In the genomic region with DNA sequence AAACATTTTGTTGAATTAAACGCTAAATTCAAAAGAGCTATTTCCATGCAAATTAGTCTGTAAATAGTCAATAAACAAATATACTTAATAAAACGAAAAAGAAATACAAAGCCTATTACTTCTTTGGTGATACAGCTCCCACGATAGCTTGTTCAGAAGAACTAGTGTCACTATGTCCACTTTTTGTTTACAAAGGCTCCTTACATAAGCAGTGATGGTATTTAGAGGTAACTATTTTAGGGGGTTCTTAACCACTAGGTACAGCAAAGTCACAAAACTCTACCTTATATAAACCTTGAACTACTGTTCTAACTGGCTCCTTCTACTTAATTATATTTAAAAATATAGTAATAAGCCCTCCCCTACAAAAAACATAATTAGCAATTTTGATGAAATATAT, we compare ENCODE assay signal across 18 cellular contexts. TPM values are rescaled to one million over a fixed set of nuclear protein-coding genes. Genes with fewer than 3 reads are reported as not detected.
DNase-seq lines count a peak whose midpoint lies in the region; ATAC-seq, FAIRE-seq and TF ChIP-seq lines count a peak whose summit lies in the region.
"Had no signal": no experiment of that assay in that cellular context is flagged by ENCODE, and none has a peak within 500 bp of the region (broad histone marks: within the 10 kb centered on the region; RNA-seq: fewer than 3 reads in every experiment).

No MANE protein-coding gene starts in this region.

- H3K27ac ChIP-seq in A549 = no peak overlapping the region
- H3K27ac ChIP-seq in MM.1S (ENCODE audit: low read length) = peak overlapping the region; percentile 84; the same call in 1 of the 2 replicates

- no peak overlapping the region for H3K4me3 Mint-ChIP-seq in progenitor cell of endocrine pancreas (ENCODE audit: low read depth)
- no peak overlapping the region for H3K4me3 Mint-ChIP-seq in activated naive CD4-positive, alpha-beta T cell treated with anti-CD3 and anti-CD28 coated beads for 36 hours
- H3K4me3 Mint-ChIP-seq: CD4-positive, CD25-positive, alpha-beta regulatory T cell; CD8-positive, alpha-beta memory T cell had no signal

- CTCF ChIA-PET in A549 (lab: Yijun Ruan, JAX) = interaction anchor here (1.4 kb wide), 2 partner anchors 11 to 419 kb away, joined by 3 to 5 read pairs; no protein-coding TSS in a partner anchor
- CTCF ChIA-PET in activated naive CD4-positive, alpha-beta T cell treated with anti-CD3 and anti-CD28 coated beads for 36 hours (lab: Charles Lee) = interaction anchor here (0.6 kb wide), 1 partner anchor 38 kb away, joined by 3 read pairs; no protein-coding TSS in a partner anchor

- no peaks in the 10 kb centered on the region for H3K27me3 Mint-ChIP-seq in progenitor cell of endocrine pancreas
- no peaks in the 10 kb centered on the region for H3K27me3 Mint-ChIP-seq in activated naive CD4-positive, alpha-beta T cell treated with anti-CD3 and anti-CD28 coated beads for 36 hours (ENCODE audit: low read depth)
- H3K27me3 Mint-ChIP-seq: CD4-positive, CD25-positive, alpha-beta regulatory T cell; CD8-positive, alpha-beta memory T cell had no signal

- H3K4me3 ChIP-seq in A549 = no peak overlapping the region
- peak overlapping the region; percentile 18; the same call in 1 of the 2 replicates for H3K4me3 ChIP-seq in MM.1S (ENCODE audit: low read length)

- no peak for TF ChIP-seq RAD21 in A549 (conservative IDR thresholded peaks at IDR 0.05 in 1 of 2, IDR thresholded peaks at IDR 0.05 in 1 of 2)

- no peaks in the 10 kb centered on the region for H3K9me2 ChIP-seq in MM.1S (replicated peaks; ENCODE audit: insufficient read depth, low read length)

- H3K4me2 ChIP-seq in A549 (peak overlapping the region; percentile 13; the same call in 1 of the 3 replicates), MM.1S (ENCODE audit: low read depth, low read length) (peak overlapping the region; percentile 63)

- H4K20me1 ChIP-seq in MM.1S (ENCODE audit: insufficient read depth, low read length) = no peaks in the 10 kb centered on the region

- TF ChIP-seq EP300 in A549 (IDR thresholded peaks at IDR 0.05) = no peak

- peaks cover 11% of the 10 kb centered on the region for H3K36me3 Mint-ChIP-seq in progenitor cell of endocrine pancreas (ENCODE audit: insufficient read depth)
- peaks cover 14% of the 10 kb centered on the region for H3K36me3 Mint-ChIP-seq in activated naive CD4-positive, alpha-beta T cell treated with anti-CD3 and anti-CD28 coated beads for 36 hours (ENCODE audit: low read depth)

- H3K9me3 ChIP-seq in A549 (no peaks in the 10 kb centered on the region), MM.1S (replicated peaks; ENCODE audit: insufficient read depth, low read length) (no peaks in the 10 kb centered on the region)
- H3K9me3 ChIP-seq: BE2C had no signal

- 64% methylated on average over 3 of the region's 3 CpGs for WGBS in A549 (ENCODE audit: missing lambda C conversion rate)

- POLR2A ChIA-PET in A549 (lab: Yijun Ruan, JAX) = no interaction called here

- H3K4me1 Mint-ChIP-seq in progenitor cell of endocrine pancreas (ENCODE audit: low read depth) = peaks cover 32% of the 10 kb centered on the region
- no peaks in the 10 kb centered on the region for H3K4me1 Mint-ChIP-seq in activated naive CD4-positive, alpha-beta T cell treated with anti-CD3 and anti-CD28 coated beads for 36 hours (ENCODE audit: low read depth)
- H3K4me1 Mint-ChIP-seq: CD8-positive, alpha-beta memory T cell had no signal

- H3F3A ChIP-seq in MM.1S (ENCODE audit: insufficient read depth, low read length) = peaks cover 42% of the 10 kb centered on the region

- FAIRE-seq in A549 (lab: Jason Lieb, UNC) = no peak
- FAIRE-seq: GM12892 had no signal

- no peaks in the 10 kb centered on the region for H3K27me3 ChIP-seq in MM.1S (replicated peaks; ENCODE audit: insufficient read depth, low read length)
- H3K27me3 ChIP-seq: BE2C had no signal

- TF ChIP-seq CTCF in A549 (IDR thresholded peaks at IDR 0.05) = no peak
- no peak for TF ChIP-seq CTCF in MM.1S (IDR thresholded peaks at IDR 0.05; ENCODE audit: low read length)
- no peak for TF ChIP-seq CTCF in progenitor cell of endocrine pancreas (IDR thresholded peaks at IDR 0.05; ENCODE audit: unreplicated experiment)

- TF ChIP-seq POLR2A in A549 (IDR thresholded peaks at IDR 0.05; ENCODE audit: low read length) = no peak

- no peak overlapping the region for H3K9ac ChIP-seq in MM.1S (ENCODE audit: low read length)

- peak overlapping the region; percentile 93 for H3K27ac Mint-ChIP-seq in progenitor cell of endocrine pancreas
- H3K27ac Mint-ChIP-seq in activated naive CD4-positive, alpha-beta T cell treated with anti-CD3 and anti-CD28 coated beads for 36 hours = no peak overlapping the region
- H3K27ac Mint-ChIP-seq: CD4-positive, CD25-positive, alpha-beta regulatory T cell had no signal

- intact Hi-C loops in activated naive CD4-positive, alpha-beta T cell treated with anti-CD3 and anti-CD28 coated beads for 36 hours (cut with micrococcal nuclease) = no loop called here

- DNase-seq in A549 (ENCODE audit: low read depth in 1 of 2, low spot score in 1 of 2) = no peak
- DNase-seq in MM.1S = no peak
- DNase-seq in left lobe of liver (ENCODE audit: low spot score) = no peak
- DNase-seq in progenitor cell of endocrine pancreas (ENCODE audit: low spot score, unreplicated experiment) = no peak
- DNase-seq in activated naive CD4-positive, alpha-beta T cell treated with anti-CD3 and anti-CD28 coated beads for 36 hours = no peak
- DNase-seq in iPS-NIHi11 (ENCODE audit: low spot score) = no peak
- DNase-seq: BE2C; C1 segment of cervical spinal cord; CD4-positive, CD25-positive, alpha-beta regulatory T cell; CD8-positive, alpha-beta memory T cell; COR-L47; DMS153; DMS79; GDM1; GOT3; H7 had no signal

- ATAC-seq in A549 (no peak), left lobe of liver (peak; percentile 58), GM21786 (IDR thresholded peaks at IDR 0.05; ENCODE audit: unreplicated experiment) (no peak)

- H3K36me3 ChIP-seq in MM.1S (replicated peaks; ENCODE audit: insufficient read depth, low read length) = no peaks in the 10 kb centered on the region

- no peak overlapping the region for H2AFZ ChIP-seq in MM.1S (ENCODE audit: low read length)

- no peaks in the 10 kb centered on the region for H3K9me3 Mint-ChIP-seq in progenitor cell of endocrine pancreas (ENCODE audit: low read depth)
- no peaks in the 10 kb centered on the region for H3K9me3 Mint-ChIP-seq in activated naive CD4-positive, alpha-beta T cell treated with anti-CD3 and anti-CD28 coated beads for 36 hours
- H3K9me3 Mint-ChIP-seq: CD4-positive, CD25-positive, alpha-beta regulatory T cell; CD8-positive, alpha-beta memory T cell had no signal

- H3K79me2 ChIP-seq in MM.1S (ENCODE audit: low read length) = peaks cover 14% of the 10 kb centered on the region

- peaks cover 26% of the 10 kb centered on the region for H3K4me1 ChIP-seq in A549
- H3K4me1 ChIP-seq in MM.1S (ENCODE audit: low read length) = peaks cover 44% of the 10 kb centered on the region
- H3K4me1 ChIP-seq: BE2C had no signal

TF ChIP-seq in A549, 52 proteins besides CTCF, POLR2A, EP300 and RAD21:
- TF ChIP-seq EHMT2 (IDR thresholded peaks at IDR 0.05; ENCODE audit: low read depth) (no peak), KDM1A (IDR thresholded peaks at IDR 0.05; ENCODE audit: low read depth) (no peak), NR3C1 (IDR thresholded peaks at IDR 0.05) (no peak), ZNF302 (CRISPR knock-in tag; IDR thresholded peaks at IDR 0.05) (no peak)

RNA-seq across cellular contexts. Expression of a gene that starts 21.9 kb away (rescaled TPM):
- polyA plus RNA-seq in A549 (2011; rRNA removed) (23.3 and 25.7 TPM in 2 replicates), A549 (2017; fragmentation: RNase III; extraction: RNeasy Plus Mini Kit Qiagen cat#74134 plus additional on column Dnase treatment) (14.3 to 18.2 TPM (median 18.1 TPM) in 3 replicates)
- polyA plus RNA-seq in A549 (2012; cell fraction: cytosol; rRNA removed) = 5.5 and 6.6 TPM in 2 replicates
- 4.9 and 8.2 TPM in 2 replicates for polyA plus RNA-seq in A549 (2012; cell fraction: nucleus; rRNA removed)
- polyA minus RNA-seq in A549 (2011; rRNA and poly(A)+ RNA removed) = 33.2 and 37.1 TPM in 2 replicates
- total RNA-seq in left lobe of liver (20.8 TPM), progenitor cell of endocrine pancreas (48.1 and 50.2 TPM in 2 replicates)
- total RNA-seq in activated naive CD4-positive, alpha-beta T cell treated with anti-CD3 and anti-CD28 coated beads for 36 hours = 10 to 100 TPM in 1 of 2 experiments, 1 to 10 TPM in 1; 9.4 to 11.2 TPM

RNA-seq across cellular contexts. Expression of a gene that starts 47.5 kb away (rescaled TPM):
- polyA plus RNA-seq in A549 (2011; rRNA removed) (not detected in 2 replicates), A549 (2017; fragmentation: RNase III; extraction: RNeasy Plus Mini Kit Qiagen cat#74134 plus additional on column Dnase treatment) (not detected in 3 replicates)
- polyA plus RNA-seq in A549 (2012; cell fraction: cytosol; rRNA removed) = not detected in 2 replicates
- polyA plus RNA-seq in A549 (2012; cell fraction: nucleus; rRNA removed) = not detected in 2 replicates
- polyA minus RNA-seq in A549 (2011; rRNA and poly(A)+ RNA removed) = not detected in 2 replicates
- total RNA-seq in left lobe of liver (0.13 TPM), progenitor cell of endocrine pancreas (0.07 TPM in 1 of 2 replicates, not detected in the other)
- not detected for total RNA-seq in activated naive CD4-positive, alpha-beta T cell treated with anti-CD3 and anti-CD28 coated beads for 36 hours
- total RNA-seq: CD4-positive, CD25-positive, alpha-beta regulatory T cell; CD8-positive, alpha-beta memory T cell; H7 had no signal
- polyA plus RNA-seq: CD4-positive, CD25-positive, alpha-beta regulatory T cell; CD8-positive, alpha-beta memory T cell had no signal
